Comparison of ENCODE assay signal across 9 cellular contexts in genomic region chr12:19847294-19848059, GRCh38.
DNase-seq lines count a peak whose midpoint lies in the region; ATAC-seq and TF ChIP-seq lines count a peak whose summit lies in the region.
"Had no signal": no experiment of that assay in that cellular context is flagged by ENCODE, and none has a peak within 500 bp of the region (broad histone marks: within the 10 kb centered on the region; RNA-seq: fewer than 3 reads in every experiment).

No MANE protein-coding gene starts in this region.

- H3K4me1 ChIP-seq in lung (ENCODE audit: control insufficient read depth in 2 of 2, insufficient read depth in 2 of 2, low read length in 2 of 2) (peaks cover 0 to 7% of the 10 kb centered on the region in 2 donors), uterus (peaks cover 0 to 8% of the 10 kb centered on the region in 2 donors)
- H3K4me1 ChIP-seq in effector memory CD4-positive, alpha-beta T cell (ENCODE audit: control insufficient read depth, insufficient read depth, low read length, poor library complexity, severe bottlenecking): no peaks in the 10 kb centered on the region

- H3K27me3 Mint-ChIP-seq in activated T-cell treated with anti-CD3 and anti-CD28 coated beads, Interleukin-2, amount 50 U/mL, for 72 hours (ENCODE audit: low read depth): peaks cover 5% of the 10 kb centered on the region

- H3K9me3 ChIP-seq in lung (ENCODE audit: control insufficient read depth in 2 of 2, insufficient read depth in 1 of 2, low read length in 1 of 2): no peaks in the 10 kb centered on the region
- H3K9me3 ChIP-seq in uterus: no peaks in the 10 kb centered on the region
- H3K9me3 ChIP-seq in effector memory CD4-positive, alpha-beta T cell (ENCODE audit: control insufficient read depth, low read length): no peaks in the 10 kb centered on the region

- TF ChIP-seq CTCF in astrocyte of the spinal cord (IDR thresholded peaks at IDR 0.05; ENCODE audit: low read depth, low read length) (no peak), lung (IDR thresholded peaks at IDR 0.05; ENCODE audit: control extremely low read depth, extremely low read depth) (no peak), uterus (IDR thresholded peaks at IDR 0.05) (no peak)

- H3K4me3 ChIP-seq in astrocyte of the spinal cord (ENCODE audit: low read depth, low read length) (no peak overlapping the region), lung (no peak overlapping the region), uterus (no peak overlapping the region)
- no peak overlapping the region for H3K4me3 ChIP-seq in effector memory CD4-positive, alpha-beta T cell (ENCODE audit: insufficient read depth, low read depth, low read length, poor library complexity, severe bottlenecking)

- no peak overlapping the region for H3K27ac Mint-ChIP-seq in activated T-cell treated with anti-CD3 and anti-CD28 coated beads, Interleukin-2, amount 50 U/mL, for 72 hours

- H3K36me3 Mint-ChIP-seq in activated T-cell treated with anti-CD3 and anti-CD28 coated beads, Interleukin-2, amount 50 U/mL, for 72 hours (ENCODE audit: insufficient read depth in 2 of 2): peaks cover 0 to 4% of the 10 kb centered on the region in 2 donors

- no peak for ATAC-seq in activated T-cell treated with anti-CD3 and anti-CD28 coated beads, Interleukin-2, amount 50 U/mL, for 72 hours (replicated peaks in 1 of 2)
- no peak for ATAC-seq in lung (ENCODE audit: insufficient read depth, low FRiP score)
- no peak for ATAC-seq in HG02588 (IDR thresholded peaks at IDR 0.05; ENCODE audit: unreplicated experiment)

- peaks cover 32% of the 10 kb centered on the region for H3K4me1 Mint-ChIP-seq in activated T-cell treated with anti-CD3 and anti-CD28 coated beads, Interleukin-2, amount 50 U/mL, for 72 hours (ENCODE audit: low read depth)

- H3K27me3 ChIP-seq in lung (ENCODE audit: control insufficient read depth, insufficient read depth) (no peaks in the 10 kb centered on the region), uterus (no peaks in the 10 kb centered on the region)
- H3K27me3 ChIP-seq in effector memory CD4-positive, alpha-beta T cell (replicated peaks; ENCODE audit: control insufficient read depth, insufficient read depth, low read length, poor library complexity, severe bottlenecking): no peaks in the 10 kb centered on the region

- H3K36me3 ChIP-seq in lung (ENCODE audit: control insufficient read depth in 2 of 2, insufficient read depth in 2 of 2, low read length in 2 of 2): no peaks in the 10 kb centered on the region
- H3K36me3 ChIP-seq in uterus: no peaks in the 10 kb centered on the region
- no peaks in the 10 kb centered on the region for H3K36me3 ChIP-seq in effector memory CD4-positive, alpha-beta T cell (ENCODE audit: control insufficient read depth, insufficient read depth, low read length)

- WGBS in lung, 2 donors: 34% methylated on average over 11 of the region's 11 CpGs

- in situ Hi-C loops in astrocyte of the spinal cord (cut with HindIII; ENCODE audit: low sequenced_read_pairs) (no loop called here), G401 (cut with HindIII; ENCODE audit: low sequenced_read_pairs) (no loop called here)

- intact Hi-C loops in uterus (cut with DNase I; ENCODE audit: low total_unique reads): no loop called here

- DNase-seq in activated T-cell treated with anti-CD3 and anti-CD28 coated beads, Interleukin-2, amount 50 U/mL, for 72 hours: no peak
- no peak for DNase-seq in activated T-cell treated with anti-CD3 and anti-CD28 coated beads, Interleukin-2, amount 50 U/mL, for 1 hour
- DNase-seq in astrocyte of the spinal cord (ENCODE audit: low read depth, low spot score): peak; percentile 69
- no peak for DNase-seq in lung (ENCODE audit: low spot score)
- DNase-seq in uterus: peak; percentile 47 to 60
- DNase-seq in G401 (ENCODE audit: low spot score): no peak
- DNase-seq in effector memory CD4-positive, alpha-beta T cell: no peak
- DNase-seq: stimulated activated CD4-positive, alpha-beta T cell treated with anti-CD3 and anti-CD28 coated beads, Interleukin-2, amount 100 ng/mL, for 48 hours had no signal

- peak overlapping the region; percentile 4 to 5 for H3K4me3 Mint-ChIP-seq in activated T-cell treated with anti-CD3 and anti-CD28 coated beads, Interleukin-2, amount 50 U/mL, for 72 hours

- H3K9me3 Mint-ChIP-seq in activated T-cell treated with anti-CD3 and anti-CD28 coated beads, Interleukin-2, amount 50 U/mL, for 72 hours: peaks cover 2 to 5% of the 10 kb centered on the region in 2 donors

- peak overlapping the region; percentile 13 to 96 for H3K27ac ChIP-seq in lung (ENCODE audit: low read depth in 1 of 2, low read length in 1 of 2)
- peak overlapping the region; percentile 68 to 87 for H3K27ac ChIP-seq in uterus
- no peak overlapping the region for H3K27ac ChIP-seq in effector memory CD4-positive, alpha-beta T cell (ENCODE audit: insufficient read depth, low read length, poor library complexity, severe bottlenecking)

- no peak for TF ChIP-seq POLR2A in uterus (IDR thresholded peaks at IDR 0.05)

Comparison
In these comparisons a context has a peak if more than half of its experiments do, and no peak if none do; other contexts are left out.
1. DNase-seq: peak in astrocyte of the spinal cord (single experiment) and uterus (2 of 2); none in activated T-cell treated with anti-CD3 and anti-CD28 coated beads, Interleukin-2, amount 50 U/mL, for 72 hours (0 of 2), activated T-cell treated with anti-CD3 and anti-CD28 coated beads, Interleukin-2, amount 50 U/mL, for 1 hour (single experiment), lung (single experiment), G401 (single experiment) and effector memory CD4-positive, alpha-beta T cell (0 of 3).